ENCODE assay signal across 9 cellular contexts in genomic region chr10:47299989-47300931, GRCh38. TPM values are rescaled to one million over a fixed set of nuclear protein-coding genes. Genes with fewer than 3 reads are reported as not detected.
DNase-seq lines count a peak whose midpoint lies in the region; ATAC-seq, FAIRE-seq and TF ChIP-seq lines count a peak whose summit lies in the region.
"Had no signal": no experiment of that assay in that cellular context is flagged by ENCODE, and none has a peak within 500 bp of the region (broad histone marks: within the 10 kb centered on the region; RNA-seq: fewer than 3 reads in every experiment).

A gene with protein sequence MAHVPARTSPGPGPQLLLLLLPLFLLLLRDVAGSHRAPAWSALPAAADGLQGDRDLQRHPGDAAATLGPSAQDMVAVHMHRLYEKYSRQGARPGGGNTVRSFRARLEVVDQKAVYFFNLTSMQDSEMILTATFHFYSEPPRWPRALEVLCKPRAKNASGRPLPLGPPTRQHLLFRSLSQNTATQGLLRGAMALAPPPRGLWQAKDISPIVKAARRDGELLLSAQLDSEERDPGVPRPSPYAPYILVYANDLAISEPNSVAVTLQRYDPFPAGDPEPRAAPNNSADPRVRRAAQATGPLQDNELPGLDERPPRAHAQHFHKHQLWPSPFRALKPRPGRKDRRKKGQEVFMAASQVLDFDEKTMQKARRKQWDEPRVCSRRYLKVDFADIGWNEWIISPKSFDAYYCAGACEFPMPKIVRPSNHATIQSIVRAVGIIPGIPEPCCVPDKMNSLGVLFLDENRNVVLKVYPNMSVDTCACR (plus strand): TSS chr10:47300197. CDS start chr10:47300652, 455 bp downstream.

- H3K27me3 ChIP-seq in ACC112 (ENCODE audit: insufficient read depth, low read length) (peaks cover 96% of the 10 kb centered on the region), esophagus muscularis mucosa (peaks cover 0 to 47% (median 10%) of the 10 kb centered on the region in 4 donors), pancreas (no peaks in the 10 kb centered on the region)

- intact Hi-C loops in esophagus muscularis mucosa (cut with DNase I): no loop called here
- intact Hi-C loops in pancreas (cut with DNase I): no loop called here

- TF ChIP-seq POLR2A in esophagus muscularis mucosa (IDR thresholded peaks at IDR 0.05; ENCODE audit: low read depth): no peak

- no peak for FAIRE-seq in pancreas (lab: Jason Lieb, UNC)

- H3K36me3 ChIP-seq in ACC112 (ENCODE audit: insufficient read depth, low read length): no peaks in the 10 kb centered on the region
- H3K36me3 ChIP-seq in SK-N-MC (ENCODE audit: insufficient read depth, low read length): no peaks in the 10 kb centered on the region
- no peaks in the 10 kb centered on the region for H3K36me3 ChIP-seq in esophagus muscularis mucosa
- H3K36me3 ChIP-seq in pancreas: no peaks in the 10 kb centered on the region

- no peaks in the 10 kb centered on the region for H3K4me1 ChIP-seq in ACC112 (ENCODE audit: control insufficient read depth, insufficient read depth, low read length, unreplicated experiment)
- H3K4me1 ChIP-seq in esophagus muscularis mucosa: peaks cover 4 to 36% (median 21%) of the 10 kb centered on the region in 4 donors
- H3K4me1 ChIP-seq in pancreas: peaks cover 4 to 15% (median 9%) of the 10 kb centered on the region in 3 donors

- H3K9ac ChIP-seq in SK-N-MC (ENCODE audit: insufficient read length): no peak within 1 kb of the TSS

- TF ChIP-seq CTCF in esophagus muscularis mucosa (IDR thresholded peaks at IDR 0.05) (peak in 1 of 3 experiments; percentile 4), pancreas (IDR thresholded peaks at IDR 0.05) (no peak)

- DNase-seq in SK-N-MC (ENCODE audit: low read depth, low spot score) (no peak), esophagus muscularis mucosa (ENCODE audit: extremely low spot score) (no peak), pancreas (peak in 4 of 6 donors; percentile 46 to 86 (median 70)), SW480 (ENCODE audit: low spot score) (no peak)

- peak; percentile 53 to 79 (median 70) for ATAC-seq in pancreas
- no peak for ATAC-seq in GM18868 (IDR thresholded peaks at IDR 0.05; ENCODE audit: unreplicated experiment)
- no peak for ATAC-seq in GM18498 (IDR thresholded peaks at IDR 0.05; ENCODE audit: unreplicated experiment)
- no peak for ATAC-seq in HG03457 (IDR thresholded peaks at IDR 0.05; ENCODE audit: unreplicated experiment)

- no peaks in the 10 kb centered on the region for H3K79me2 ChIP-seq in ACC112 (ENCODE audit: control insufficient read depth, insufficient read depth, low read length, unreplicated experiment)

- TF ChIP-seq EP300 in esophagus muscularis mucosa (IDR thresholded peaks at IDR 0.05): no peak

- peak within 1 kb of the TSS; percentile 67 for H3K4me3 ChIP-seq in ACC112 (ENCODE audit: low read depth, low read length)
- H3K4me3 ChIP-seq in SK-N-MC: peak within 1 kb of the TSS; percentile 33; the same call in 1 of the 2 replicates
- H3K4me3 ChIP-seq in esophagus muscularis mucosa: peak within 1 kb of the TSS; percentile 52 to 62 (median 55)
- H3K4me3 ChIP-seq in pancreas: peak within 1 kb of the TSS; percentile 40 to 64 (median 62)

- no peaks in the 10 kb centered on the region for H3K9me3 ChIP-seq in SK-N-MC (ENCODE audit: low read depth, low read length)
- H3K9me3 ChIP-seq in esophagus muscularis mucosa: no peaks in the 10 kb centered on the region
- H3K9me3 ChIP-seq in pancreas: no peaks in the 10 kb centered on the region

- H2AFZ ChIP-seq in ACC112 (ENCODE audit: low read length, unreplicated experiment): no peak within 1 kb of the TSS

- H3K27ac ChIP-seq in ACC112 (ENCODE audit: low read depth, low read length): no peak within 1 kb of the TSS
- no peak within 1 kb of the TSS for H3K27ac ChIP-seq in SK-N-MC
- peak within 1 kb of the TSS in 3 of 4 donors; percentile 36 to 63 (median 45) for H3K27ac ChIP-seq in esophagus muscularis mucosa (replicated peaks in 1 of 4)
- H3K27ac ChIP-seq in pancreas: peak within 1 kb of the TSS; percentile 19 to 58 (median 38)

- WGBS in esophagus muscularis mucosa: 8% methylated on average over 27 of the region's 115 CpGs
- WGBS in pancreas, 2 donors: 1% methylated on average over 64 to 115 of the region's 115 CpGs

RNA-seq across cellular contexts. Expression of the gene that starts here (rescaled TPM):
- total RNA-seq in esophagus muscularis mucosa: 10 to 100 TPM in 3 of 4 donors, 1 to 10 TPM in 1; 5.6 to 33.3 (median 29.5) TPM
- 10 to 100 TPM in 4 of 6 donors, 1 to 10 TPM in 2; 2.5 to 13.7 (median 12.3) TPM for total RNA-seq in pancreas
- polyA plus RNA-seq in pancreas: 1 to 10 TPM; 2.0 to 4.5 TPM
- total RNA-seq: epithelial cell of proximal tubule had no signal

Comparison
In these comparisons a context has a peak if more than half of its experiments do, and no peak if none do; other contexts are left out.
1. H3K27ac ChIP-seq: peak in esophagus muscularis mucosa (3 of 4) and pancreas (4 of 4); none in ACC112 (single experiment) and SK-N-MC (single experiment).
2. DNase-seq: peak in pancreas (4 of 6); none in SK-N-MC (single experiment), esophagus muscularis mucosa (single experiment) and SW480 (single experiment).
3. ATAC-seq: peak in pancreas (4 of 4); none in GM18868 (single experiment), GM18498 (single experiment) and HG03457 (single experiment).
4. Peak in every context shown above with its lines, with median percentiles within 50 percentile points of each other: H3K4me3 ChIP-seq.